Comparison of ENCODE assay signal across 23 cellular contexts in the genomic region with DNA sequence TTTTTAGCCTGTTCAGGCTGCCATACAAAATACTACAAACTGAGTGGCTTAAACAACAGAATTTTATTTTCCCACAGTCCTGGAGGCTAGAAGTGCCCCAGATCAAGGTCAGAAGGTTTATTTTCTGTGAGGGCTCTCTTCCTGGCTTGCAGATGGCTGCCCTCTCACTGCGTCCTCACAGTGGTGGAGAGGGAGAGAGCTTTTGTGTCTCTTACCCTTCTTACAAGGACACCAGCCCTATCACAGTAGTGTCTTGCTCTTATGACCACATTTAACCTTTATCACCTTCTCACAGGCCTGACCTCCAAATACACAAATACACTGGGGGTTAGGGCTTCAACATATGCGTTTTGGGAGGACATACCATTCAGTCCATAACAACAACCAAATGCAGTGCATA.
"Had no signal": no experiment of that assay in that cellular context is flagged by ENCODE, and none has a peak within 500 bp of the region (broad histone marks: within the 10 kb centered on the region; RNA-seq: fewer than 3 reads in every experiment).

No MANE protein-coding gene starts in this region.

- H3K4me3 ChIP-seq: adrenal gland, body of pancreas, neural progenitor cell, stomach, thyroid gland had no signal

- H3K4me1 Mint-ChIP-seq: mesothelial cell of epicardium had no signal

- H3K27ac Mint-ChIP-seq: activated naive CD8-positive, alpha-beta T cell treated with anti-CD3 and anti-CD28 coated beads for 36 hours; activated T-cell treated with anti-CD3 and anti-CD28 coated beads, Interleukin-2, amount 50 U/mL, for 72 hours; effector memory CD8-positive, alpha-beta T cell; mesothelial cell of epicardium; neural progenitor cell; stimulated activated naive B cell treated with anti-CD40 and anti-IgM and Interleukin-4, amounts not matched to agents 10 μg/mL and 1 μg/mL and 100 μg/mL, for 72 hours; T-helper 2 cell treated with Interferon-gamma antibody and Interleukin-4, amounts not matched to agents 5 μg/mL and 100 μg/mL, for 36 hours had no signal

- DNase-seq: activated CD4-positive, alpha-beta T cell treated with anti-CD3 and anti-CD28 coated beads for 4 hours; activated CD4-positive, alpha-beta T cell treated with anti-CD3 and anti-CD28 coated beads, Interleukin-2, amount 50 U/mL, for 4 hours; activated naive CD4-positive, alpha-beta T cell treated with Interleukin-2 at 50 U/mL for 16 hours; activated naive CD8-positive, alpha-beta T cell treated with anti-CD3 and anti-CD28 coated beads for 36 hours; activated T-cell treated with anti-CD3 and anti-CD28 coated beads for 4 hours; activated T-cell treated with anti-CD3 and anti-CD28 coated beads, Interleukin-2, amount 50 U/mL, for 72 hours; adrenal gland; aorta; body of pancreas; cortex of kidney; effector memory CD8-positive, alpha-beta T cell; naive thymus-derived CD8-positive, alpha-beta T cell; occipital lobe; right cardiac atrium; stimulated activated CD4-positive, alpha-beta T cell treated with anti-CD3 and anti-CD28 coated beads, Interleukin-15, amount 100 ng/mL, for 24 hours; stimulated activated CD4-positive, alpha-beta T cell treated with anti-CD3 and anti-CD28 coated beads, Interleukin-2, amount 100 ng/mL, for 24 hours; stimulated activated naive B cell treated with anti-CD40 and anti-IgM and Interleukin-4, amounts not matched to agents 10 μg/mL and 1 μg/mL and 100 μg/mL, for 72 hours; stomach; T-helper 1 cell; thyroid gland had no signal

- H3K36me3 Mint-ChIP-seq: neural progenitor cell had no signal

- H3K27me3 Mint-ChIP-seq: activated naive CD8-positive, alpha-beta T cell treated with anti-CD3 and anti-CD28 coated beads for 36 hours; effector memory CD8-positive, alpha-beta T cell; naive thymus-derived CD8-positive, alpha-beta T cell; stimulated activated naive B cell treated with anti-CD40 and anti-IgM and Interleukin-4, amounts not matched to agents 10 μg/mL and 1 μg/mL and 100 μg/mL, for 72 hours had no signal

- H3K27me3 ChIP-seq: adrenal gland, body of pancreas, neural progenitor cell, stomach, thyroid gland had no signal

- H3K36me3 ChIP-seq: adrenal gland, neural progenitor cell, thyroid gland had no signal

- H3K9ac ChIP-seq: neural progenitor cell had no signal

- H3K4me1 ChIP-seq: neural progenitor cell, thyroid gland had no signal

- H3K9me3 Mint-ChIP-seq: activated naive CD8-positive, alpha-beta T cell treated with anti-CD3 and anti-CD28 coated beads for 36 hours; effector memory CD8-positive, alpha-beta T cell; naive thymus-derived CD8-positive, alpha-beta T cell; neural progenitor cell; stimulated activated naive B cell treated with anti-CD40 and anti-IgM and Interleukin-4, amounts not matched to agents 10 μg/mL and 1 μg/mL and 100 μg/mL, for 72 hours; T-helper 2 cell treated with Interferon-gamma antibody and Interleukin-4, amounts not matched to agents 5 μg/mL and 100 μg/mL, for 36 hours had no signal

- H3K27ac ChIP-seq: body of pancreas, neural progenitor cell, stomach, thyroid gland had no signal

- ATAC-seq: activated T-cell treated with anti-CD3 and anti-CD28 coated beads, Interleukin-2, amount 50 U/mL, for 72 hours; body of pancreas; effector memory CD8-positive, alpha-beta T cell; naive thymus-derived CD8-positive, alpha-beta T cell; stimulated activated naive B cell treated with anti-CD40 and anti-IgM and Interleukin-4, amounts not matched to agents 10 μg/mL and 1 μg/mL and 100 μg/mL, for 72 hours had no signal

- H3K4me3 Mint-ChIP-seq: activated naive CD8-positive, alpha-beta T cell treated with anti-CD3 and anti-CD28 coated beads for 36 hours; activated T-cell treated with anti-CD3 and anti-CD28 coated beads, Interleukin-2, amount 50 U/mL, for 72 hours; effector memory CD8-positive, alpha-beta T cell; mesothelial cell of epicardium; naive thymus-derived CD8-positive, alpha-beta T cell; neural progenitor cell; stimulated activated naive B cell treated with anti-CD40 and anti-IgM and Interleukin-4, amounts not matched to agents 10 μg/mL and 1 μg/mL and 100 μg/mL, for 72 hours; T-helper 2 cell treated with Interferon-gamma antibody and Interleukin-4, amounts not matched to agents 5 μg/mL and 100 μg/mL, for 36 hours had no signal

- H3K9me3 ChIP-seq: adrenal gland, body of pancreas, stomach, thyroid gland had no signal
